17 cellular contexts compared by ENCODE assay signal in the genomic region with DNA sequence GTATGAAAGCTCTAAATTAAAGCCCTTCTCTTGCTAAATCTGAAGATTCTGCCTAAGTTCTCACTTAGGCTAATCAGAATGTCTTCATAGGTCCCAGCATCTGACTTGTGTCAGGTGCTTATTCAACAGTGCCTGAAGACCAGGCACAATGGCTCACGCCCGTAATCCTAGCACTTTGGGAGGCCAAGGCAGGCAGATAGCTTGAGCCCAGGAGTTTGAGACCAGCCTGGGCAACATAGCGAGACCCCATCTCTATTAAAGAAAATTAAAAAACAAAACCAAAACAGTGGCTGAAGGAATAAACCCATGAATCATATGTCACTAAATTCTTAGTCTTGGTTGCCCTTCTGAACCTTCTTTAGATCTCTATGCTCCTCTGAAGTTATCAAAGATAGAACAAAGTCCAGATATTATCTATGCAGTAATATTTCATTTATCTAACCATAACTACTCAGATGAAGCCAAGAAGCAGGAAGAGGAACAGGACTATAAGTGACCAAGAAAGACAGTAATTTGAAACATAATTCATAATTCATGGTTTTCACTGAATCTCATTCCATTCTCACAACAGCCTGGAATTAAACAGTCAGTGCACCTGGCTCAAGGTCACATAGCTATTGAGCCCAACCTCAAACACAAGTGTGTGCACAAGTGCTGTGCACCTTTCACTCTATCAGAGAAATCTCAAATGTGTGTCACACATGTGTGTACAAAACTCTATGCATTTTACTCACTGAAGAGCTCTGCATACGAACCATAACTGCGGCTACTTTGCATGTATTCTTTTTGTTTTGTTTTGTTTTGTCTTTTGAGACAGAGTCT. TPM values are rescaled to one million over a fixed set of nuclear protein-coding genes. Genes with fewer than 3 reads are reported as not detected.
DNase-seq lines count a peak whose midpoint lies in the region; ATAC-seq and TF ChIP-seq lines count a peak whose summit lies in the region.
"Had no signal": no experiment of that assay in that cellular context is flagged by ENCODE, and none has a peak within 500 bp of the region (broad histone marks: within the 10 kb centered on the region; RNA-seq: fewer than 3 reads in every experiment).

No MANE protein-coding gene starts in this region.

- H3K4me1 Mint-ChIP-seq in WTC11, result peaks cover 14% of the 10 kb centered on the region
- peaks cover 41 to 61% of the 10 kb centered on the region in 2 donors for H3K4me1 Mint-ChIP-seq in stimulated activated naive B cell treated with anti-CD40 and anti-IgM and Interleukin-4, amounts not matched to agents 10 μg/mL and 1 μg/mL and 100 μg/mL, for 72 hours
- no peaks in the 10 kb centered on the region for H3K4me1 Mint-ChIP-seq in effector memory CD8-positive, alpha-beta T cell (ENCODE audit: low read depth in 2 of 2)

- no peaks in the 10 kb centered on the region for H3K36me3 Mint-ChIP-seq in WTC11
- H3K36me3 Mint-ChIP-seq in stimulated activated naive B cell treated with anti-CD40 and anti-IgM and Interleukin-4, amounts not matched to agents 10 μg/mL and 1 μg/mL and 100 μg/mL, for 72 hours, result peaks cover 4 to 8% of the 10 kb centered on the region in 2 donors
- no peaks in the 10 kb centered on the region for H3K36me3 Mint-ChIP-seq in effector memory CD8-positive, alpha-beta T cell (ENCODE audit: insufficient read depth)

- no peaks in the 10 kb centered on the region for H3K27me3 ChIP-seq in DOHH2 (ENCODE audit: control insufficient read depth, low read length)
- H3K27me3 ChIP-seq in effector memory CD4-positive, alpha-beta T cell (replicated peaks; ENCODE audit: control insufficient read depth, insufficient read depth, low read length, poor library complexity, severe bottlenecking), result no peaks in the 10 kb centered on the region

- no peak overlapping the region for H3K27ac Mint-ChIP-seq in WTC11
- H3K27ac Mint-ChIP-seq in stimulated activated naive B cell treated with anti-CD40 and anti-IgM and Interleukin-4, amounts not matched to agents 10 μg/mL and 1 μg/mL and 100 μg/mL, for 72 hours, result peak overlapping the region; percentile 31
- no peak overlapping the region for H3K27ac Mint-ChIP-seq in effector memory CD8-positive, alpha-beta T cell
- H3K27ac Mint-ChIP-seq: HFFc6 had no signal

- H3K9me2 ChIP-seq in DOHH2 (replicated peaks; ENCODE audit: control insufficient read depth, low read length), result no peaks in the 10 kb centered on the region

- intact Hi-C loops in left colon (cut with DNase I, micrococcal nuclease) (no loop called here), left cardiac atrium (cut with DNase I) (no loop called here)

- CTCF ChIA-PET in WTC11 (lab: Charles Lee), result interaction anchor here (0.8 to 2.9 kb wide), 4 partner anchors 8 to 57 kb away, joined by 3 to 18 read pairs (median 6); no protein-coding TSS in a partner anchor

- H3K4me3 ChIP-seq in DOHH2 (ENCODE audit: low read length), result peak overlapping the region; percentile 97
- no peak overlapping the region for H3K4me3 ChIP-seq in effector memory CD4-positive, alpha-beta T cell (ENCODE audit: insufficient read depth, low read depth, low read length, poor library complexity, severe bottlenecking)

- no peaks in the 10 kb centered on the region for H3K9me3 ChIP-seq in DOHH2 (ENCODE audit: control insufficient read depth, insufficient read depth, low read length)
- H3K9me3 ChIP-seq in effector memory CD4-positive, alpha-beta T cell (ENCODE audit: control insufficient read depth, low read length), result no peaks in the 10 kb centered on the region

- TF ChIP-seq CTCF in DOHH2 (IDR thresholded peaks at IDR 0.05; ENCODE audit: low read depth, low read length, poor library complexity, severe bottlenecking) (no peak), WTC11 (IDR thresholded peaks at IDR 0.05) (no peak)

- peak overlapping the region; percentile 97 for H3K4me2 ChIP-seq in DOHH2 (ENCODE audit: low read length)

- peaks cover 90% of the 10 kb centered on the region for H3K4me1 ChIP-seq in DOHH2 (ENCODE audit: control insufficient read depth, low read length)
- H3K4me1 ChIP-seq in effector memory CD4-positive, alpha-beta T cell (ENCODE audit: control insufficient read depth, insufficient read depth, low read length, poor library complexity, severe bottlenecking), result no peaks in the 10 kb centered on the region

- H3K27ac ChIP-seq in DOHH2 (ENCODE audit: low read depth, low read length), result peak overlapping the region; percentile 100
- no peak overlapping the region for H3K27ac ChIP-seq in effector memory CD4-positive, alpha-beta T cell (ENCODE audit: insufficient read depth, low read length, poor library complexity, severe bottlenecking)

- peaks cover 85% of the 10 kb centered on the region for H3K79me2 ChIP-seq in DOHH2 (ENCODE audit: control insufficient read depth, low read length)

- H4K20me1 ChIP-seq in DOHH2 (ENCODE audit: control insufficient read depth, insufficient read depth, low read depth, low read length), result no peaks in the 10 kb centered on the region

- peaks cover 46% of the 10 kb centered on the region for H3K36me3 ChIP-seq in DOHH2 (ENCODE audit: control insufficient read depth, low read length)
- no peaks in the 10 kb centered on the region for H3K36me3 ChIP-seq in effector memory CD4-positive, alpha-beta T cell (ENCODE audit: control insufficient read depth, insufficient read depth, low read length)

- no peak for ATAC-seq in WTC11
- peak; percentile 77 for ATAC-seq in left colon
- no peak for ATAC-seq in stimulated activated naive B cell treated with anti-CD40 and anti-IgM and Interleukin-4, amounts not matched to agents 10 μg/mL and 1 μg/mL and 100 μg/mL, for 72 hours (replicated peaks)
- no peak for ATAC-seq in effector memory CD8-positive, alpha-beta T cell (replicated peaks)
- ATAC-seq in left cardiac atrium, result no peak

- H3F3A ChIP-seq in DOHH2 (ENCODE audit: control insufficient read depth, insufficient read depth), result peaks cover 68% of the 10 kb centered on the region

- H3K9me3 Mint-ChIP-seq in WTC11, result no peaks in the 10 kb centered on the region
- H3K9me3 Mint-ChIP-seq in stimulated activated naive B cell treated with anti-CD40 and anti-IgM and Interleukin-4, amounts not matched to agents 10 μg/mL and 1 μg/mL and 100 μg/mL, for 72 hours, result no peaks in the 10 kb centered on the region
- no peaks in the 10 kb centered on the region for H3K9me3 Mint-ChIP-seq in effector memory CD8-positive, alpha-beta T cell
- H3K9me3 Mint-ChIP-seq: HFFc6 had no signal

- H3K4me3 Mint-ChIP-seq in WTC11, result no peak overlapping the region
- H3K4me3 Mint-ChIP-seq in stimulated activated naive B cell treated with anti-CD40 and anti-IgM and Interleukin-4, amounts not matched to agents 10 μg/mL and 1 μg/mL and 100 μg/mL, for 72 hours, result no peak overlapping the region
- H3K4me3 Mint-ChIP-seq in effector memory CD8-positive, alpha-beta T cell, result no peak overlapping the region
- H3K4me3 Mint-ChIP-seq: HFFc6 had no signal

- H3K27me3 Mint-ChIP-seq in WTC11 (ENCODE audit: low read depth), result no peaks in the 10 kb centered on the region
- H3K27me3 Mint-ChIP-seq in stimulated activated naive B cell treated with anti-CD40 and anti-IgM and Interleukin-4, amounts not matched to agents 10 μg/mL and 1 μg/mL and 100 μg/mL, for 72 hours, result no peaks in the 10 kb centered on the region
- H3K27me3 Mint-ChIP-seq in effector memory CD8-positive, alpha-beta T cell, result peaks cover 35 to 40% of the 10 kb centered on the region in 2 donors

- POLR2A ChIA-PET in WTC11 (lab: Charles Lee), result interaction anchor here (0.6 kb wide), 1 partner anchor 133 kb away, joined by 3 read pairs; no protein-coding TSS in a partner anchor

- no peak for DNase-seq in WTC11 (ENCODE audit: low spot score)
- no peak for DNase-seq in left colon
- no peak for DNase-seq in stimulated activated naive B cell treated with anti-CD40 and anti-IgM and Interleukin-4, amounts not matched to agents 10 μg/mL and 1 μg/mL and 100 μg/mL, for 72 hours
- DNase-seq in effector memory CD8-positive, alpha-beta T cell, result no peak
- no peak for DNase-seq in left cardiac atrium
- no peak for DNase-seq in effector memory CD4-positive, alpha-beta T cell
- DNase-seq: DMS79, HFFc6, Kasumi-1, MM.1S, NCI-H1105, NCI-H1694 treated with DMSO at 0.1 percent for 48 hours, NCI-H2107, NCI-H2227 treated with DMSO at 0.1 percent for 48 hours, NCI-H524 treated with DMSO at 0.1 percent for 48 hours, SHP77 treated with DMSO at 0.1 percent for 48 hours had no signal

TF ChIP-seq in WTC11, 78 proteins besides CTCF, POLR2A, EP300 and RAD21:
- TF ChIP-seq NR1H2 (CRISPR knock-in tag; IDR thresholded peaks at IDR 0.05) (no peak), ZNF121 (CRISPR knock-in tag; IDR thresholded peaks at IDR 0.05) (0 out of 2 replicates have a peak, but pooled peaks have one; percentile 38)

RNA-seq across cellular contexts. Expression of a gene that starts 6.6 kb away (rescaled TPM):
- total RNA-seq in WTC11 (2021) (3.0 to 4.3 TPM (median 4.2 TPM) in 3 replicates), left colon (10 to 100 TPM in 1 of 2 donors, 1 to 10 TPM in 1; 8.4 to 17.4 TPM), left cardiac atrium (10 to 100 TPM in 1 of 2 donors, 1 to 10 TPM in 1; 8.2 to 12.0 TPM)

RNA-seq across cellular contexts. Expression of a gene that starts 21.1 kb away (rescaled TPM):
- total RNA-seq in WTC11 (2021), result 170 to 200 TPM (median 200 TPM) in 3 replicates
- 10 to 100 TPM; 64.5 to 81.0 TPM for total RNA-seq in left colon
- total RNA-seq in left cardiac atrium, result 10 to 100 TPM; 79.4 to 95.7 TPM

RNA-seq across cellular contexts. Expression of a gene that starts 27.8 kb away (rescaled TPM):
- total RNA-seq in WTC11 (2021) (81.6 to 94.4 TPM (median 83.9 TPM) in 3 replicates), left colon (100 to 1,000 TPM in 1 of 2 donors, 10 to 100 TPM in 1; 83.0 to 101 TPM), left cardiac atrium (10 to 100 TPM; 51.2 to 52.2 TPM)

RNA-seq across cellular contexts. Expression of a gene that starts 42.1 kb away (rescaled TPM):
- total RNA-seq in WTC11 (2021), result 133 to 138 TPM (median 135 TPM) in 3 replicates
- 100 to 1,000 TPM in 1 of 2 donors, 10 to 100 TPM in 1; 81.7 to 125 TPM for total RNA-seq in left colon
- 100 to 1,000 TPM; 102 to 104 TPM for total RNA-seq in left cardiac atrium
